Comparison of ENCODE assay signal across 1 cellular context in genomic region chr19:16621165-16621800, GRCh38.
TF ChIP-seq lines count a peak whose summit lies in the region.

No MANE protein-coding gene starts in this region.

TF ChIP-seq in GM23338, 12 proteins besides CTCF, POLR2A, EP300 and RAD21:
- TF ChIP-seq ETS1 (IDR thresholded peaks at IDR 0.05), result no peak
- TF ChIP-seq POLR2AphosphoS5 (IDR thresholded peaks at IDR 0.05; ENCODE audit: low read depth), result no peak
- TF ChIP-seq ZNF114 (CRISPR knock-in tag; IDR thresholded peaks at IDR 0.05), result no peak
